Comparison of ENCODE assay signal across 8 cellular contexts in the genomic region with DNA sequence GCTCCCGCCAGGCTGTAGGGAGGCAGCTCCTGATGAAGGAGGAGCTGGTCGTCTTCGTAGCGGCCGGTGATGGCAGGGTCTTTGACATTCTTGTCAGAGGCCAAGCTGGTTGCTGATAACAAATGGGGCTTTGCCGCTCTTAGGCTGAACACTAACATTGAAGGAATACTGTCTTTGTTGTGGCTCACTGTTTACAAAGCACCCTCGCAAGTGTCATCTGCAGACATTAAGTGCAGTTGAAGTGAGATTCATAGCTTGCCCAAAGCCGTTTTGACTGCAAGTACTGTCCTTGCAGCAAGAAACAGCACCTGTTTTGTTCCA. TPM values are rescaled to one million over a fixed set of nuclear protein-coding genes. Genes with fewer than 3 reads are reported as not detected.
DNase-seq lines count a peak whose midpoint lies in the region; ATAC-seq, FAIRE-seq and TF ChIP-seq lines count a peak whose summit lies in the region.

No MANE protein-coding gene starts in this region.

- intact Hi-C loops in CD4-positive, alpha-beta T cell (cut with DNase I, micrococcal nuclease) = loop anchor here (2.0 to 10.0 kb wide), 8 partner anchors 302 to 1702 kb away; partner anchors contain the start of genes ABCC5 (in 1 of the 2), DNAJB11 (in 1 of the 2), PARL (in 1 of the 2) and RPL39L (in 1 of the 2)
- intact Hi-C loops in MCF 10A (cut with micrococcal nuclease) = no loop called here

- CTCF ChIA-PET in CD4-positive, alpha-beta T cell (lab: Charles Lee) = interaction anchor here (1.8 to 1.9 kb wide), 2 partner anchors 11 to 27 kb away, joined by 9 to 12 read pairs; no protein-coding TSS in a partner anchor
- CTCF ChIA-PET in MCF 10A (lab: Yijun Ruan, JAX) = interaction anchor here (0.6 to 3.0 kb wide), 7 partner anchors 9 to 78 kb away, joined by 3 to 18 read pairs (median 3); no protein-coding TSS in a partner anchor

- H3K27me3 ChIP-seq in CD4-positive, alpha-beta T cell (ENCODE audit: control insufficient read depth, insufficient read depth, low read length) = no peaks in the 10 kb centered on the region

- BruUV-seq in MCF 10A (replicated peaks; lab: Mats Ljungman, UMichigan) = TSS peak; percentile 71

- POLR2A ChIA-PET in CD4-positive, alpha-beta T cell (lab: Charles Lee) = interaction anchor here (0.5 to 2.3 kb wide), 14 partner anchors 10 to 1702 kb away, joined by 3 to 22 read pairs (median 4); partner anchors contain the start of genes DNAJB11, PARL, TMEM41A and TRA2B
- POLR2A ChIA-PET in MCF 10A (lab: Yijun Ruan, JAX) = interaction anchor here (0.6 to 2.7 kb wide), 34 partner anchors 9 to 318 kb away, joined by 3 to 13 read pairs (median 4); partner anchors contain the start of genes LIPH, MAP3K13 and TMEM41A

- H3K36me3 Mint-ChIP-seq in CD4-positive, alpha-beta T cell (ENCODE audit: low read depth) = peaks cover 24% of the 10 kb centered on the region
- H3K36me3 Mint-ChIP-seq in MCF 10A (ENCODE audit: insufficient read depth, unreplicated experiment) (peaks cover 16% of the 10 kb centered on the region), mesothelial cell of epicardium (no peaks in the 10 kb centered on the region)

- no peak for ATAC-seq in CD4-positive, alpha-beta T cell (ENCODE audit: poor library complexity)
- ATAC-seq in HG02870 (IDR thresholded peaks at IDR 0.05; ENCODE audit: unreplicated experiment) = no peak
- no peak for ATAC-seq in GM21515 (IDR thresholded peaks at IDR 0.05; ENCODE audit: unreplicated experiment)
- no peak for ATAC-seq in HG02571 (IDR thresholded peaks at IDR 0.05; ENCODE audit: unreplicated experiment)

- H3K27ac Mint-ChIP-seq in CD4-positive, alpha-beta T cell = peak overlapping the region; percentile 85
- H3K27ac Mint-ChIP-seq in MCF 10A (ENCODE audit: low read depth, unreplicated experiment) (peak overlapping the region; percentile 98), mesothelial cell of epicardium (peak overlapping the region; percentile 98)

- TF ChIP-seq CTCF in CD4-positive, alpha-beta T cell (IDR thresholded peaks at IDR 0.05) = no peak
- TF ChIP-seq CTCF in MCF 10A (IDR thresholded peaks at IDR 0.05; ENCODE audit: unreplicated experiment) = no peak
- TF ChIP-seq CTCF in mesothelial cell of epicardium (IDR thresholded peaks at IDR 0.05; ENCODE audit: unreplicated experiment) = no peak

- H3K9me3 ChIP-seq in CD4-positive, alpha-beta T cell (ENCODE audit: control insufficient read depth, low read length) = no peaks in the 10 kb centered on the region

- H3K9me3 Mint-ChIP-seq in CD4-positive, alpha-beta T cell = no peaks in the 10 kb centered on the region
- H3K9me3 Mint-ChIP-seq in MCF 10A (ENCODE audit: unreplicated experiment) = no peaks in the 10 kb centered on the region
- no peaks in the 10 kb centered on the region for H3K9me3 Mint-ChIP-seq in mesothelial cell of epicardium

- no peaks in the 10 kb centered on the region for H3K27me3 Mint-ChIP-seq in CD4-positive, alpha-beta T cell
- H3K27me3 Mint-ChIP-seq in MCF 10A (ENCODE audit: insufficient read depth, unreplicated experiment) = no peaks in the 10 kb centered on the region
- H3K27me3 Mint-ChIP-seq in mesothelial cell of epicardium (ENCODE audit: low read depth) = peaks cover 8% of the 10 kb centered on the region

- peak overlapping the region; percentile 87 for H3K4me3 Mint-ChIP-seq in CD4-positive, alpha-beta T cell
- peak overlapping the region; percentile 96 for H3K4me3 Mint-ChIP-seq in MCF 10A (ENCODE audit: unreplicated experiment)
- peak overlapping the region; percentile 91 for H3K4me3 Mint-ChIP-seq in mesothelial cell of epicardium

- peaks cover 28% of the 10 kb centered on the region for H3K4me1 Mint-ChIP-seq in CD4-positive, alpha-beta T cell (ENCODE audit: low read depth)
- H3K4me1 Mint-ChIP-seq in MCF 10A (ENCODE audit: insufficient read depth, unreplicated experiment) (peaks cover 10% of the 10 kb centered on the region), mesothelial cell of epicardium (peaks cover 22% of the 10 kb centered on the region)

- DNase-seq in CD4-positive, alpha-beta T cell = peak in 1 of 10 experiments; percentile 4
- DNase-seq in LHCN-M2 (ENCODE audit: low read depth) (peak; percentile 22), MCF 10A (ENCODE audit: unreplicated experiment) (no peak), mesothelial cell of epicardium (ENCODE audit: low spot score in 2 of 2, unreplicated experiment in 2 of 2) (no peak), urothelium cell line (ENCODE audit: low spot score) (no peak)

- peak overlapping the region; percentile 91 for H3K27ac ChIP-seq in CD4-positive, alpha-beta T cell (ENCODE audit: low read depth, low read length)

- FAIRE-seq in urothelium cell line (lab: Jason Lieb, UNC) = no peak

RNA-seq across cellular contexts. Expression of gene SENP2, which starts 0.5 kb away (rescaled TPM):
- 10 to 100 TPM; 61.1 to 61.2 TPM for total RNA-seq in CD4-positive, alpha-beta T cell
- total RNA-seq in LHCN-M2 (2014; rRNA removed) (28.4 and 28.5 TPM in 2 replicates), MCF 10A (2022) (27.0 and 38.5 TPM in 2 replicates), mesothelial cell of epicardium (39.3 to 40.7 TPM (median 40.2 TPM) in 3 replicates)
- polyA plus RNA-seq in LHCN-M2 (2012) = 15.1 TPM

RNA-seq across cellular contexts. Expression of gene LIPH, which starts 34.2 kb away (rescaled TPM):
- not detected for total RNA-seq in CD4-positive, alpha-beta T cell
- not detected in 2 replicates for total RNA-seq in LHCN-M2 (2014; rRNA removed)
- 0.05 TPM for polyA plus RNA-seq in LHCN-M2 (2012)
- 0.07 and 0.32 TPM in 2 replicates for total RNA-seq in MCF 10A (2022)
- 0.07 to 0.32 TPM (median 0.18 TPM) in 3 replicates for total RNA-seq in mesothelial cell of epicardium
